ENCODE assay signal across 25 cellular contexts in genomic region chr5:157802747-157803146, GRCh38.
"Had no signal": no experiment of that assay in that cellular context is flagged by ENCODE, and none has a peak within 500 bp of the region (broad histone marks: within the 10 kb centered on the region; RNA-seq: fewer than 3 reads in every experiment).

No MANE protein-coding gene starts in this region.

- H3K4me2 ChIP-seq: neural progenitor cell had no signal

- H3K4me3 ChIP-seq: heart left ventricle, left lung, lower lobe of right lung, neural progenitor cell, psoas muscle, sigmoid colon, spleen, tibial nerve, upper lobe of left lung, vagina had no signal

- ATAC-seq: heart left ventricle; left lung; lower lobe of right lung; naive thymus-derived CD8-positive, alpha-beta T cell; psoas muscle; right cardiac atrium; stimulated activated effector memory CD8-positive, alpha-beta T cell treated with anti-CD3 and anti-CD28 coated beads, Interleukin-12 subunit alpha, Interleukin-12 subunit beta, amount 100 ng/mL, for 72 hours had no signal

- DNase-seq: heart left ventricle; hypothalamus; immature natural killer cell; kidney; lower lobe of right lung; mammary epithelial cell; mesenchymal stem cell; naive thymus-derived CD8-positive, alpha-beta T cell; nephron progenitor cell; occipital lobe; psoas muscle; right cardiac atrium; sigmoid colon; small intestine; spleen; stimulated activated CD4-positive, alpha-beta T cell treated with anti-CD3 and anti-CD28 coated beads, Interleukin-4, amount 100 ng/mL, for 24 hours; stimulated activated naive CD4-positive, alpha-beta T cell; upper lobe of left lung had no signal

- H3K27me3 ChIP-seq: heart left ventricle, left lung, neural progenitor cell, neutrophil, sigmoid colon, spleen, tibial nerve, upper lobe of left lung, vagina had no signal

- H3K9ac ChIP-seq: neural progenitor cell, parathyroid adenoma had no signal

- H2AFZ ChIP-seq: neural progenitor cell, parathyroid adenoma had no signal

- H3K79me2 ChIP-seq: parathyroid adenoma had no signal

- H3K9me3 ChIP-seq: heart left ventricle, left lung, lower lobe of right lung, neutrophil, psoas muscle, sigmoid colon, spleen, tibial nerve, upper lobe of left lung, vagina had no signal

- H3K4me1 ChIP-seq: left lung, neural progenitor cell, parathyroid adenoma, spleen, tibial nerve, upper lobe of left lung, vagina had no signal

- H3K27ac ChIP-seq: heart left ventricle, left lung, lower lobe of right lung, neural progenitor cell, neutrophil, parathyroid adenoma, psoas muscle, sigmoid colon, spleen, tibial nerve, upper lobe of left lung, vagina had no signal
